Comparison of ENCODE assay signal across 1 cellular context in the genomic region with DNA sequence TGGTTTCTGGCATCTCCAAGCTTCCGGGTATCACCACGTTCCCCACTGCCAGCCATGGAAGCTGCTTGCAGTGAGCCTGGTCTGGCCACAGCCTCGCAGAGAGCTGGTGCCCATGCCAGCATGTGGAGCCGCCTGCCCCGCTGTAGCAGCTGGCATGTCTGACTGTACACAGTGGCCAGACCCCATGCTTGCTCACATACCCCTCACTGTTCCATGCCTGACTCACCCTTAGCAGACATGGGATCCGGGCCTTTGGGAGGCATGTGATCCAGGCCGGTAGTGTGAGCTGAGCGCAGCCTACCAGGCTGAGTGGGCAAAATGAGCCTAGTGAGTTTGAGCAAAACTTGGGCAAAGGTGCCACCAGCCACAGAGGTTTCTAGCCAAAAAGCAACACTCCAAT.
TF ChIP-seq lines count a peak whose summit lies in the region.

No MANE protein-coding gene starts in this region.

TF ChIP-seq in HepG2, 621 proteins besides CTCF, POLR2A, EP300 and RAD21:
- TF ChIP-seq SP5 (CRISPR knock-in tag; IDR thresholded peaks at IDR 0.05; ENCODE audit: borderline replicate concordance, low read depth) (no peak), NPAS2 (CRISPR knock-in tag; IDR thresholded peaks at IDR 0.05; ENCODE audit: borderline replicate concordance) (no peak), PLRG1 (conservative IDR thresholded peaks at IDR 0.05) (no peak), ISL2 (CRISPR knock-in tag; IDR thresholded peaks at IDR 0.05) (no peak), ZNF607 (CRISPR knock-in tag; IDR thresholded peaks at IDR 0.05; ENCODE audit: borderline replicate concordance) (no peak), ZNF12 (CRISPR knock-in tag; IDR thresholded peaks at IDR 0.05) (no peak), THAP11 (CRISPR knock-in tag; IDR thresholded peaks at IDR 0.05) (no peak), ZNF646 (CRISPR knock-in tag; IDR thresholded peaks at IDR 0.05) (no peak), ZNF552 (CRISPR knock-in tag; IDR thresholded peaks at IDR 0.05; ENCODE audit: borderline replicate concordance) (no peak), ZNF564 (CRISPR knock-in tag; IDR thresholded peaks at IDR 0.05) (no peak), HOXA9 (CRISPR knock-in tag; IDR thresholded peaks at IDR 0.05; ENCODE audit: borderline replicate concordance) (no peak), KIAA2018 (CRISPR knock-in tag; IDR thresholded peaks at IDR 0.05; ENCODE audit: borderline replicate concordance) (no peak), MAFF (IDR thresholded peaks at IDR 0.05; ENCODE audit: low read depth, low read length) (no peak), ZNF3 (CRISPR knock-in tag; IDR thresholded peaks at IDR 0.05) (no peak), CBX1 (IDR thresholded peaks at IDR 0.05; ENCODE audit: low read depth) (no peak), THRA (CRISPR knock-in tag; IDR thresholded peaks at IDR 0.05; ENCODE audit: borderline replicate concordance) (no peak), HNF4A (CRISPR knock-in tag; IDR thresholded peaks at IDR 0.05) (no peak)
- TF ChIP-seq, protein P1, sequence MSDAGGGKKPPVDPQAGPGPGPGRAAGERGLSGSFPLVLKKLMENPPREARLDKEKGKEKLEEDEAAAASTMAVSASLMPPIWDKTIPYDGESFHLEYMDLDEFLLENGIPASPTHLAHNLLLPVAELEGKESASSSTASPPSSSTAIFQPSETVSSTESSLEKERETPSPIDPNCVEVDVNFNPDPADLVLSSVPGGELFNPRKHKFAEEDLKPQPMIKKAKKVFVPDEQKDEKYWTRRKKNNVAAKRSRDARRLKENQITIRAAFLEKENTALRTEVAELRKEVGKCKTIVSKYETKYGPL (CRISPR knock-in tag; IDR thresholded peaks at IDR 0.05) = no peak
- TF ChIP-seq, protein P2, sequence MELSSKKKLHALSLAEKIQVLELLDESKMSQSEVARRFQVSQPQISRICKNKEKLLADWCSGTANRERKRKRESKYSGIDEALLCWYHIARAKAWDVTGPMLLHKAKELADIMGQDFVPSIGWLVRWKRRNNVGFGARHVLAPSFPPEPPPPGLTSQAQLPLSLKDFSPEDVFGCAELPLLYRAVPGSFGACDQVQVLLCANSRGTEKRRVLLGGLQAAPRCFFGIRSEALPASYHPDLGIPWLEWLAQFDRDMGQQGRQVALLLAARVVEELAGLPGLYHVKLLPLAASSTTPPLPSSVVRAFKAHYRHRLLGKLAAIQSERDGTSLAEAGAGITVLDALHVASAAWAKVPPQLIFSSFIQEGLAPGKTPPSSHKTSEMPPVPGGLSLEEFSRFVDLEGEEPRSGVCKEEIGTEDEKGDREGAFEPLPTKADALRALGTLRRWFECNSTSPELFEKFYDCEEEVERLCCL (CRISPR knock-in tag; IDR thresholded peaks at IDR 0.05; ENCODE audit: borderline replicate concordance) = no peak
- TF ChIP-seq, protein P3, sequence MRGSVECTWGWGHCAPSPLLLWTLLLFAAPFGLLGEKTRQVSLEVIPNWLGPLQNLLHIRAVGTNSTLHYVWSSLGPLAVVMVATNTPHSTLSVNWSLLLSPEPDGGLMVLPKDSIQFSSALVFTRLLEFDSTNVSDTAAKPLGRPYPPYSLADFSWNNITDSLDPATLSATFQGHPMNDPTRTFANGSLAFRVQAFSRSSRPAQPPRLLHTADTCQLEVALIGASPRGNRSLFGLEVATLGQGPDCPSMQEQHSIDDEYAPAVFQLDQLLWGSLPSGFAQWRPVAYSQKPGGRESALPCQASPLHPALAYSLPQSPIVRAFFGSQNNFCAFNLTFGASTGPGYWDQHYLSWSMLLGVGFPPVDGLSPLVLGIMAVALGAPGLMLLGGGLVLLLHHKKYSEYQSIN (CRISPR knock-in tag; IDR thresholded peaks at IDR 0.05; ENCODE audit: borderline replicate concordance) = no peak
TF ChIP-seq in HepG2: peak in this region for 0.
